Comparison of ENCODE assay signal across 17 cellular contexts in the genomic region with DNA sequence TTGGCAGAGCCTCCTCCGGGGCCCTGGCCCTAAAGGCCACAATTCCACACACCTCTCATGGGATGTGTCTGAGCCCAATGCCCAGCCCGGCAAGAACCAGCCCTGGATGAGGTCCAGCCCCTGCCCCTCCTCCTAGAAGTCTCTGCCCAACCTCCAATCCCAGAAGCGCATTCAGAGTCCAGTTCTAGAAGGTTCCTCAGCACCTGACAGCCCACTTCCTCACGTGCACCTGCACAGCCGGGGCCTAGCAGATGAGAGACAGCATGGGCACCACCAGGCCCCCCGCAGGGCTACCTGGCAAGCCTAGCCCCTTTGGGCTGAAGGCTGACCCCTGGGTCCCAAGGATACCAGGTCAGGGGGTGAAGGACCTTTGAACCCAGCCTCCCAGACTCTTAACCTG. TPM values are rescaled to one million over a fixed set of nuclear protein-coding genes. Genes with fewer than 3 reads are reported as not detected.
"Had no signal": no experiment of that assay in that cellular context is flagged by ENCODE, and none has a peak within 500 bp of the region (broad histone marks: within the 10 kb centered on the region; RNA-seq: fewer than 3 reads in every experiment).

No MANE protein-coding gene starts in this region.

- H3K9me3 Mint-ChIP-seq: memory B cell, naive B cell, type B pancreatic cell had no signal

- H3K36me3 Mint-ChIP-seq: memory B cell, naive B cell, type B pancreatic cell had no signal

- H3K27ac Mint-ChIP-seq: memory B cell, type B pancreatic cell had no signal

- H3K4me3 Mint-ChIP-seq: memory B cell, type B pancreatic cell had no signal

- ATAC-seq: esophagus mucosa, gastrocnemius medialis, heart right ventricle, left lung, lower lobe of right lung had no signal

- H3K27me3 ChIP-seq: gastrocnemius medialis, left lung had no signal

- H3K36me3 ChIP-seq: gastrocnemius medialis, heart right ventricle, left lung, lower lobe of right lung had no signal

- DNase-seq: cortex of kidney; effector memory CD4-positive, alpha-beta T cell; gastrocnemius medialis; heart right ventricle; hypothalamus; left lung; lower lobe of right lung; midbrain; naive B cell; posterior cingulate gyrus; small intestine; stimulated activated CD4-positive, alpha-beta T cell treated with anti-CD3 and anti-CD28 coated beads, Interleukin-12 subunit alpha, Interleukin-12 subunit beta, amount 100 ng/mL, for 4 hours; stimulated activated naive CD4-positive, alpha-beta T cell treated with Interleukin-2 at 50 U/mL for 16 hours had no signal

- H3K4me3 ChIP-seq: gastrocnemius medialis, heart right ventricle, left lung, lower lobe of right lung had no signal

- H3K27ac ChIP-seq: gastrocnemius medialis, left lung, lower lobe of right lung had no signal

- H3K27me3 Mint-ChIP-seq: memory B cell had no signal

- H3K9me3 ChIP-seq: gastrocnemius medialis, heart right ventricle, left lung, lower lobe of right lung had no signal

RNA-seq across cellular contexts. Expression of gene PHLDA2, which starts 32.2 kb away (rescaled TPM):
- polyA plus RNA-seq: neural cell had no signal
